Comparison of ENCODE assay signal across 8 cellular contexts in genomic region chr1:155084722-155085503, GRCh38. TPM values are rescaled to one million over a fixed set of nuclear protein-coding genes. Genes with fewer than 3 reads are reported as not detected.
DNase-seq lines count a peak whose midpoint lies in the region; ATAC-seq and TF ChIP-seq lines count a peak whose summit lies in the region.

No MANE protein-coding gene starts in this region.

- H3K27ac Mint-ChIP-seq in naive thymus-derived CD8-positive, alpha-beta T cell, result peak overlapping the region; percentile 85 to 98 (median 94)
- H3K27ac Mint-ChIP-seq in stimulated activated naive B cell treated with anti-CD40 and anti-IgM and Interleukin-4, amounts not matched to agents 10 μg/mL and 1 μg/mL and 100 μg/mL, for 72 hours, result peak overlapping the region; percentile 97

- TF ChIP-seq CTCF in fibroblast of mammary gland (conservative IDR thresholded peaks at IDR 0.05; ENCODE audit: control insufficient read depth, insufficient read depth, low read depth, low read length), result peak; percentile 83

- H3K4me3 ChIP-seq in fibroblast of mammary gland (ENCODE audit: control insufficient read depth, low read depth, low read length), result peak overlapping the region; percentile 67

- peak; percentile 95 for DNase-seq in EL
- DNase-seq in GOT3 (lab: John Stamatoyannopoulos, UW), result peak; percentile 83
- DNase-seq in LHCN-M2 (ENCODE audit: low read depth), result peak; percentile 91
- peak; percentile 93 for DNase-seq in RKO (ENCODE audit: low spot score)
- peak; percentile 82 to 87 for DNase-seq in activated T-helper 1 cell treated with anti-CD3 and anti-CD28 coated beads, Interleukin-2, amount 50 U/mL, for 16 hours (ENCODE audit: low read depth in 1 of 2, low spot score in 1 of 2)
- peak; percentile 88 for DNase-seq in fibroblast of mammary gland (ENCODE audit: low read depth)
- peak; percentile 80 to 99 (median 90) for DNase-seq in naive thymus-derived CD8-positive, alpha-beta T cell
- DNase-seq in stimulated activated naive B cell treated with anti-CD40 and anti-IgM and Interleukin-4, amounts not matched to agents 10 μg/mL and 1 μg/mL and 100 μg/mL, for 72 hours, result peak; percentile 89

- H3K4me3 Mint-ChIP-seq in naive thymus-derived CD8-positive, alpha-beta T cell, result peak overlapping the region; percentile 92 to 99 (median 96)
- peak overlapping the region; percentile 91 to 96 for H3K4me3 Mint-ChIP-seq in stimulated activated naive B cell treated with anti-CD40 and anti-IgM and Interleukin-4, amounts not matched to agents 10 μg/mL and 1 μg/mL and 100 μg/mL, for 72 hours

- no peaks in the 10 kb centered on the region for H3K36me3 Mint-ChIP-seq in naive thymus-derived CD8-positive, alpha-beta T cell
- H3K36me3 Mint-ChIP-seq in stimulated activated naive B cell treated with anti-CD40 and anti-IgM and Interleukin-4, amounts not matched to agents 10 μg/mL and 1 μg/mL and 100 μg/mL, for 72 hours, result peaks cover 0 to 5% of the 10 kb centered on the region in 2 donors

- peaks cover 20 to 48% (median 42%) of the 10 kb centered on the region in 4 donors for H3K4me1 Mint-ChIP-seq in naive thymus-derived CD8-positive, alpha-beta T cell
- peaks cover 35 to 63% of the 10 kb centered on the region in 2 donors for H3K4me1 Mint-ChIP-seq in stimulated activated naive B cell treated with anti-CD40 and anti-IgM and Interleukin-4, amounts not matched to agents 10 μg/mL and 1 μg/mL and 100 μg/mL, for 72 hours

- peaks cover 18 to 43% (median 26%) of the 10 kb centered on the region in 5 donors for H3K27me3 Mint-ChIP-seq in naive thymus-derived CD8-positive, alpha-beta T cell
- H3K27me3 Mint-ChIP-seq in stimulated activated naive B cell treated with anti-CD40 and anti-IgM and Interleukin-4, amounts not matched to agents 10 μg/mL and 1 μg/mL and 100 μg/mL, for 72 hours, result peaks cover 32 to 39% of the 10 kb centered on the region in 2 donors

- POLR2A ChIA-PET in naive thymus-derived CD8-positive, alpha-beta T cell (lab: Charles Lee), result interaction anchor here (0.6 to 3.0 kb wide), 22 partner anchors 9 to 724 kb away, joined by 3 to 44 read pairs (median 6); partner anchors contain the start of genes ADAM15, EFNA4, FLAD1 and KRTCAP2

- peak; percentile 79 to 82 for ATAC-seq in naive thymus-derived CD8-positive, alpha-beta T cell
- peak; percentile 85 to 88 for ATAC-seq in stimulated activated naive B cell treated with anti-CD40 and anti-IgM and Interleukin-4, amounts not matched to agents 10 μg/mL and 1 μg/mL and 100 μg/mL, for 72 hours (replicated peaks)

- no peaks in the 10 kb centered on the region for H3K9me3 Mint-ChIP-seq in naive thymus-derived CD8-positive, alpha-beta T cell
- no peaks in the 10 kb centered on the region for H3K9me3 Mint-ChIP-seq in stimulated activated naive B cell treated with anti-CD40 and anti-IgM and Interleukin-4, amounts not matched to agents 10 μg/mL and 1 μg/mL and 100 μg/mL, for 72 hours

RNA-seq across cellular contexts. Expression of gene EFNA3, which starts 6.3 kb away (rescaled TPM):
- 1.7 and 2.1 TPM in 2 replicates for total RNA-seq in LHCN-M2 (2014; rRNA removed)
- 3.9 TPM for polyA plus RNA-seq in LHCN-M2 (2012)
- 1 to 10 TPM in 1 of 2 experiments, under 1 TPM in 1; 0.88 to 1.2 TPM for total RNA-seq in naive thymus-derived CD8-positive, alpha-beta T cell
- 1 to 10 TPM in 1 of 3 donors, under 1 TPM in 2; 0.53 to 1.3 (median 0.56) TPM for polyA plus RNA-seq in naive thymus-derived CD8-positive, alpha-beta T cell

RNA-seq across cellular contexts. Expression of gene EFNA4, which starts 21.4 kb away (rescaled TPM):
- total RNA-seq in LHCN-M2 (2014; rRNA removed), result 8.0 and 8.7 TPM in 2 replicates
- polyA plus RNA-seq in LHCN-M2 (2012), result 7.1 TPM
- total RNA-seq in naive thymus-derived CD8-positive, alpha-beta T cell, result 1 to 10 TPM; 4.6 to 5.3 TPM
- polyA plus RNA-seq in naive thymus-derived CD8-positive, alpha-beta T cell, result 1 to 10 TPM; 1.0 to 2.6 (median 1.1) TPM

RNA-seq across cellular contexts. Expression of gene ADAM15, which starts 33.8 kb away (rescaled TPM):
- 82.4 and 86.7 TPM in 2 replicates for total RNA-seq in LHCN-M2 (2014; rRNA removed)
- 55.8 TPM for polyA plus RNA-seq in LHCN-M2 (2012)
- total RNA-seq in naive thymus-derived CD8-positive, alpha-beta T cell, result 10 to 100 TPM; 21.1 to 21.9 TPM
- polyA plus RNA-seq in naive thymus-derived CD8-positive, alpha-beta T cell, result 1 to 10 TPM; 2.8 to 4.5 (median 3.1) TPM

RNA-seq across cellular contexts. Expression of gene EFNA1, which starts 42.8 kb away (rescaled TPM):
- total RNA-seq in LHCN-M2 (2014; rRNA removed), result 0.23 TPM in 1 of 2 replicates, not detected in the other
- 0.21 TPM for polyA plus RNA-seq in LHCN-M2 (2012)
- 1 to 10 TPM; 8.5 to 8.6 TPM for total RNA-seq in naive thymus-derived CD8-positive, alpha-beta T cell
- 10 to 100 TPM in 1 of 3 donors, 1 to 10 TPM in 2; 2.9 to 12.0 (median 7.7) TPM for polyA plus RNA-seq in naive thymus-derived CD8-positive, alpha-beta T cell

RNA-seq across cellular contexts. Expression of gene SLC50A1, which starts 50.7 kb away (rescaled TPM):
- 24.7 and 31.8 TPM in 2 replicates for total RNA-seq in LHCN-M2 (2014; rRNA removed)
- 32.2 TPM for polyA plus RNA-seq in LHCN-M2 (2012)
- total RNA-seq in naive thymus-derived CD8-positive, alpha-beta T cell, result 10 to 100 TPM; 26.7 to 26.9 TPM
- polyA plus RNA-seq in naive thymus-derived CD8-positive, alpha-beta T cell, result 10 to 100 TPM; 50.3 to 72.7 (median 62.3) TPM

Comparison
In these comparisons a context has a peak if more than half of its experiments do, and no peak if none do; other contexts are left out.
1. Peak in every context shown above with its lines: DNase-seq, ATAC-seq and H3K4me3 ChIP-seq.